In the genomic region with DNA sequence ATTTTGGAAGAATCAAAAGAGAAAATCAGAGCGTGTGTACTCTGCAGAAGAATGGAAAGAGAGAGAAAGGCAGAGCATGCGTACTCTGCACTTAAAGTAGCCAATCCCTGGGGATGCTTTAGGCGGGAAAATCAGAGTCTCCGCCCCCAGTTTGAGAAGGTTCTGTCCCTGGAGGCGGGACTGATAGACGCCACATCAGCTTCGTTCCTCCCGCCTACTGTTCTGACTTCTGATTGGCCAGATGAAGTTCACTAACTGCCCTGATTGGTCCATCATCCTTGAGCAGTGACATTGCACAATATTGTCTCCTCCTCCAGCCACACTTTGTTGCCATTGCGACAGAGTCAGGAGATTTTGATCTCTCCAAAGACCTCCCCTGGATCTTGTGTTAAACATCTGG, we compare ENCODE assay signal across 17 cellular contexts. TPM values are rescaled to one million over a fixed set of nuclear protein-coding genes. Genes with fewer than 3 reads are reported as not detected.
DNase-seq lines count a peak whose midpoint lies in the region; FAIRE-seq and TF ChIP-seq lines count a peak whose summit lies in the region.
"Had no signal": no experiment of that assay in that cellular context is flagged by ENCODE, and none has a peak within 500 bp of the region (broad histone marks: within the 10 kb centered on the region; RNA-seq: fewer than 3 reads in every experiment).

No MANE protein-coding gene starts in this region.

- peak; percentile 28 for FAIRE-seq in H1 (lab: Jason Lieb, UNC)
- FAIRE-seq in frontal cortex (lab: Jason Lieb, UNC), result no peak

- POLR2A ChIA-PET in H1 (lab: Charles Lee; ENCODE audit: partially characterized antibody), result no interaction called here

- H3K79me1 ChIP-seq in H1 (ENCODE audit: low read depth, low read length), result no peaks in the 10 kb centered on the region

- no peaks in the 10 kb centered on the region for H3K36me3 ChIP-seq in H1 (ENCODE audit: control insufficient read depth in 2 of 4, insufficient read depth in 4 of 4, low read length in 3 of 4)
- H3K36me3 ChIP-seq: BLaER1 treated with 17β-estradiol and CSF1 and Interleukin-3, amounts not matched to agents 10 nM and 100 nM had no signal

- no peak overlapping the region for H4K5ac ChIP-seq in H1 (ENCODE audit: insufficient read length, low read depth, low read length)

- 100% methylated on average over 7 of the region's 9 CpGs; no CpG with 5 or more reads in 1 of the 2 experiments for WGBS in H1 (ENCODE audit: extremely low coverage in 1 of 2, insufficient coverage in 1 of 2, insufficient read length in 1 of 2, insufficient replicate concordance in 2 of 2, low coverage in 1 of 2, low lambda C conversion rate in 2 of 2, missing lambda C conversion rate in 1 of 2), 2 experiments

- no peak overlapping the region for H3K4ac ChIP-seq in H1 (replicated peaks; ENCODE audit: insufficient read length, low read depth, low read length)

- H3K79me2 ChIP-seq in H1 (ENCODE audit: control insufficient read depth in 1 of 2, insufficient read depth in 2 of 2, low read length in 2 of 2), result no peaks in the 10 kb centered on the region

- no peak overlapping the region for H2BK15ac ChIP-seq in H1 (ENCODE audit: low read length)

- H3K4me1 ChIP-seq in H1 (replicated peaks in 1 of 4; ENCODE audit: control insufficient read depth in 3 of 4, insufficient read depth in 4 of 4, low read length in 3 of 4), result no peaks in the 10 kb centered on the region
- H3K4me1 ChIP-seq: BLaER1 treated with 17β-estradiol and CSF1 and Interleukin-3, amounts not matched to agents 10 nM and 100 nM had no signal

- H3K4me3 ChIP-seq in H1 (ENCODE audit: extremely low read depth in 1 of 4, insufficient read depth in 2 of 4, low read depth in 3 of 4, low read length in 4 of 4), result no peak overlapping the region
- H3K4me3 ChIP-seq: BLaER1 treated with 17β-estradiol and CSF1 and Interleukin-3, amounts not matched to agents 10 nM and 100 nM had no signal

- no peak overlapping the region for H3K23ac ChIP-seq in H1 (ENCODE audit: insufficient read length)

- no peak overlapping the region for H3K4me2 ChIP-seq in H1 (ENCODE audit: insufficient read depth in 1 of 2, low read depth in 2 of 2, low read length in 2 of 2)
- H3K4me2 ChIP-seq: BLaER1 treated with 17β-estradiol and CSF1 and Interleukin-3, amounts not matched to agents 10 nM and 100 nM had no signal

- H2BK12ac ChIP-seq in H1 (ENCODE audit: low read depth, low read length), result no peak overlapping the region

- no peak overlapping the region for H3K27ac ChIP-seq in H1 (ENCODE audit: low read depth, low read length)
- H3K27ac ChIP-seq: BLaER1 treated with 17β-estradiol and CSF1 and Interleukin-3, amounts not matched to agents 10 nM and 100 nM had no signal

- H2AK5ac ChIP-seq in H1 (ENCODE audit: low read depth, low read length), result no peak overlapping the region

- no peaks in the 10 kb centered on the region for H3K23me2 ChIP-seq in H1 (ENCODE audit: low read depth, low read length)

- no peak for TF ChIP-seq EP300 in H1 (IDR thresholded peaks at IDR 0.05; ENCODE audit: borderline replicate concordance in 1 of 2, low read depth in 2 of 2, low read length in 2 of 2)

- no peak overlapping the region for H3K56ac ChIP-seq in H1 (replicated peaks; ENCODE audit: insufficient read length, low read depth, low read length)

- no peaks in the 10 kb centered on the region for H4K20me1 ChIP-seq in H1 (replicated peaks in 1 of 2; ENCODE audit: control insufficient read depth in 1 of 2, insufficient read depth in 2 of 2, low read length in 2 of 2)

- no peak overlapping the region for H4K91ac ChIP-seq in H1 (replicated peaks; ENCODE audit: insufficient read length, low read length)

- DNase-seq in A172 (ENCODE audit: low spot score), result peak; percentile 13
- peak; percentile 15 for DNase-seq in Daoy (ENCODE audit: low read depth)
- peak; percentile 50 for DNase-seq in NAMALWA (ENCODE audit: low spot score)
- no peak for DNase-seq in H1 (ENCODE audit: low read depth in 1 of 2, low spot score in 2 of 2)
- DNase-seq in frontal cortex (ENCODE audit: low spot score in 2 of 2), result no peak
- no peak for DNase-seq in head of caudate nucleus
- DNase-seq in cerebellar cortex (ENCODE audit: low spot score), result no peak
- DNase-seq in GM19240 (ENCODE audit: insufficient read length, low spot score), result no peak
- DNase-seq: activated T-cell treated with anti-CD3 and anti-CD28 coated beads, Interleukin-2, amount 50 U/mL, for 24 hours; cortex of kidney; MV-4-11; NCI-H524; SIG-M5; stimulated activated CD4-positive, alpha-beta T cell treated with anti-CD3 and anti-CD28 coated beads, Interleukin-4, amount 100 ng/mL, for 1 hour; stimulated activated naive CD4-positive, alpha-beta T cell treated with Interleukin-2 at 50 U/mL for 16 hours had no signal

- H2BK20ac ChIP-seq in H1 (ENCODE audit: low read length), result no peak overlapping the region

- no peak for TF ChIP-seq POLR2A in H1 (IDR thresholded peaks at IDR 0.05; ENCODE audit: control extremely low read depth in 1 of 2, low read depth in 2 of 2, low read length in 2 of 2)

- no peak overlapping the region for H2BK120ac ChIP-seq in H1 (replicated peaks; ENCODE audit: low read depth, low read length)

- H3K27me3 ChIP-seq in H1 (replicated peaks in 1 of 4; ENCODE audit: control insufficient read depth in 3 of 4, extremely low read depth in 1 of 4, insufficient read depth in 3 of 4, low read length in 3 of 4), result no peaks in the 10 kb centered on the region

- no peak overlapping the region for H3K14ac ChIP-seq in H1 (ENCODE audit: insufficient read length)

- H3K18ac ChIP-seq in H1 (ENCODE audit: extremely low read depth, low read length), result no peak overlapping the region

- no peak overlapping the region for H4K8ac ChIP-seq in H1 (ENCODE audit: extremely low read depth, insufficient read depth, low read length)

- no peak for TF ChIP-seq CTCF in H1 (IDR thresholded peaks at IDR 0.05; ENCODE audit: control extremely low read depth in 1 of 3, insufficient read depth in 1 of 3, low read depth in 1 of 3, low read length in 3 of 3)

- intact Hi-C loops in head of caudate nucleus (cut with DNase I), result no loop called here

- no peak overlapping the region for H3K9ac ChIP-seq in H1 (replicated peaks in 1 of 4; ENCODE audit: extremely low read depth in 1 of 4, low read depth in 3 of 4, low read length in 3 of 4)
- H3K9ac ChIP-seq: BLaER1 treated with 17β-estradiol and CSF1 and Interleukin-3, amounts not matched to agents 10 nM and 100 nM had no signal

- no peak for TF ChIP-seq RAD21 in H1 (IDR thresholded peaks at IDR 0.05 in 1 of 2, conservative IDR thresholded peaks at IDR 0.05 in 1 of 2; ENCODE audit: low read depth in 2 of 2, low read length in 2 of 2)

- no peak overlapping the region for H2AFZ ChIP-seq in H1 (ENCODE audit: low read length)

- H3K9me3 ChIP-seq in H1 (ENCODE audit: insufficient read depth in 2 of 2, low read depth in 1 of 2, low read length in 1 of 2), result no peaks in the 10 kb centered on the region

- H2BK5ac ChIP-seq in H1 (ENCODE audit: low read depth, low read length), result no peak overlapping the region

- CTCF ChIA-PET in H1 (lab: Charles Lee; ENCODE audit: partially characterized antibody), result no interaction called here

TF ChIP-seq in H1, 55 proteins besides CTCF, POLR2A, EP300 and RAD21:
- TF ChIP-seq, protein P1, sequence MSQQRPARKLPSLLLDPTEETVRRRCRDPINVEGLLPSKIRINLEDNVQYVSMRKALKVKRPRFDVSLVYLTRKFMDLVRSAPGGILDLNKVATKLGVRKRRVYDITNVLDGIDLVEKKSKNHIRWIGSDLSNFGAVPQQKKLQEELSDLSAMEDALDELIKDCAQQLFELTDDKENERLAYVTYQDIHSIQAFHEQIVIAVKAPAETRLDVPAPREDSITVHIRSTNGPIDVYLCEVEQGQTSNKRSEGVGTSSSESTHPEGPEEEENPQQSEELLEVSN (IDR thresholded peaks at IDR 0.05), result peak; percentile 66
- TF ChIP-seq KDM5A (IDR thresholded peaks at IDR 0.05; ENCODE audit: low read length), result no peak
- peak; percentile 75 for TF ChIP-seq CEBPB (IDR thresholded peaks at IDR 0.05; ENCODE audit: low read depth, low read length)

RNA-seq across cellular contexts. Expression of a gene that starts 23.8 kb away (rescaled TPM):
- not detected in 2 replicates for total RNA-seq in A172 (2014; rRNA removed; shearing (Covaris generic))
- not detected in 2 replicates for total RNA-seq in Daoy (2014; rRNA removed; shearing (Covaris generic))
- not detected in 2 replicates for total RNA-seq in H1 (2021; fragmentation: NEBNext Ultra II Directional; extraction: Animal tissue kit (Norgen Biotek cat#: 25700))
- polyA plus RNA-seq in H1 (2011; rRNA removed), result 0.08 TPM in 1 of 2 replicates, not detected in the other
- polyA plus RNA-seq in H1 (2011; cell fraction: cytosol; rRNA removed), result 0.05 TPM
- not detected for polyA plus RNA-seq in H1 (2011; cell fraction: nucleus; rRNA removed)
- polyA plus RNA-seq in H1 (2012, experiment 1 of 2), result 0.13 to 0.17 TPM in 2 of 4 replicates, not detected in the others
- not detected for polyA plus RNA-seq in H1 (2012, experiment 2 of 2)
- polyA plus RNA-seq in H1 (2013, experiment 1 of 2), result 0.10 TPM
- polyA plus RNA-seq in H1 (2013, experiment 2 of 2), result 0.06 TPM
- polyA minus RNA-seq in H1 (2011; rRNA and poly(A)+ RNA removed), result not detected in 2 replicates
- polyA minus RNA-seq in H1 (2011; cell fraction: cytosol; rRNA and poly(A)+ RNA removed), result not detected
- not detected for polyA minus RNA-seq in H1 (2011; cell fraction: nucleus; rRNA and poly(A)+ RNA removed)
- total RNA-seq in frontal cortex, result not detected
- total RNA-seq: kidney epithelial cell had no signal

Comparison
In these comparisons a context has a peak if more than half of its experiments do, and no peak if none do; other contexts are left out.
1. DNase-seq: peak in A172 (single experiment), Daoy (single experiment) and NAMALWA (single experiment); none in H1 (0 of 2), frontal cortex (0 of 2), head of caudate nucleus (0 of 42), cerebellar cortex (single experiment) and GM19240 (single experiment).